Comparison of ENCODE assay signal across 8 cellular contexts in the genomic region with DNA sequence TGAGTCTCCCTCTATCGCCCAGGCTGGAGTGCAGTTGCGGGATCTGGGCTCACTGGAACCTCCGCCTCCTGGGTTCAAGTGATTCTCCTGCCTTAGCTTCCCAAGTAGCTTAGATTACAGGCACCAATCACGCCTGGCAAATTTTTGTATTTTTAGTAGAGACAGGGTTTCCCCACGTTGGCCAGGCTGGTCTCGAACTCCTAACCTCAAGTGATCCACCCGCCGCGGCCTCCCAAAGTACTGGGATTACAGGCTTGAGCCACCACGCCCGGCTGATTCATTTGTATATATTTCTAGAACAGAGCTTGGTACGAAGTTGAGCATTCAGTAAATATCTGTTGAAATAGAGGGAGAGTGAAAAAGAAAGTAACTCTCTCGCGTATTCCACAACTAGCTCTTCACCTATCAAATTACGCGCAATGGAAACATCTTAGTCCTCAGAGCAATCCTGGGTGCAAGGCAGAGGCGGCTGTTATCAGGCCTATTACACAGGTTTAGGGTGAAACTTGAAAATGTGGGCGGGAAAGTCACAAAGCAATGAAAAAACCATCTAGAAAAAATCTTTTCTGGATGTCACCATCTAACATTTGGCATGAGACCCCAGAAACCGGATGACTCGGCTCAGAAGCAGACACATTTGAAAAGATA. TPM values are rescaled to one million over a fixed set of nuclear protein-coding genes. Genes with fewer than 3 reads are reported as not detected.
DNase-seq lines count a peak whose midpoint lies in the region; ATAC-seq lines count a peak whose summit lies in the region.

No MANE protein-coding gene starts in this region.

- peak overlapping the region; percentile 89 for H3K4me2 ChIP-seq in skeletal muscle satellite cell (ENCODE audit: low read length)

- peak overlapping the region; percentile 97 for H3K9ac ChIP-seq in skeletal muscle satellite cell (ENCODE audit: low read depth, low read length)

- peak overlapping the region; percentile 72 for H3K4me3 ChIP-seq in skeletal muscle satellite cell (ENCODE audit: low read length)

- peak; percentile 3 for ATAC-seq in GM18858 (IDR thresholded peaks at IDR 0.05; ENCODE audit: unreplicated experiment)

- DNase-seq in NCI-H2227 (lab: John Stamatoyannopoulos, UW; ENCODE audit: unreplicated experiment) (peak; percentile 62), germinal center (ENCODE audit: low spot score) (peak; percentile 8), SKM-1 treated with dmso at 0.1 percent for 144 hours (lab: John Stamatoyannopoulos, UW; ENCODE audit: unreplicated experiment) (no peak), dedifferentiated amniotic fluid mesenchymal stem cell (ENCODE audit: extremely low spot score) (no peak), NCI-H128 (lab: John Stamatoyannopoulos, UW; ENCODE audit: unreplicated experiment) (no peak)
- DNase-seq in activated T-helper 1 cell treated with anti-CD3 and anti-CD28 coated beads, Interleukin-2, amount 50 U/mL, for 16 hours (ENCODE audit: low read depth in 1 of 2, low spot score in 1 of 2), result peak; percentile 7 to 44

- no peaks in the 10 kb centered on the region for H3K9me3 ChIP-seq in skeletal muscle satellite cell (replicated peaks; ENCODE audit: low read length)

- H3K4me1 ChIP-seq in skeletal muscle satellite cell (ENCODE audit: control insufficient read depth, insufficient read depth, low read length), result peaks cover 11% of the 10 kb centered on the region

- H3K27me3 ChIP-seq in skeletal muscle satellite cell (ENCODE audit: control insufficient read depth, insufficient read depth, low read length), result peaks cover 4% of the 10 kb centered on the region

- peaks cover 12% of the 10 kb centered on the region for H3K36me3 ChIP-seq in skeletal muscle satellite cell (ENCODE audit: insufficient read depth, low read length)

RNA-seq across cellular contexts. Expression of a gene that starts 0.7 kb away (rescaled TPM):
- total RNA-seq in skeletal muscle satellite cell (2012; rRNA removed), result 162 and 172 TPM in 2 replicates

RNA-seq across cellular contexts. Expression of a gene that starts 35.0 kb away (rescaled TPM):
- total RNA-seq in skeletal muscle satellite cell (2012; rRNA removed), result not detected in 2 replicates

RNA-seq across cellular contexts. Expression of a gene that starts 55.7 kb away (rescaled TPM):
- total RNA-seq in skeletal muscle satellite cell (2012; rRNA removed), result not detected in 2 replicates

Comparison
In these comparisons a context has a peak if more than half of its experiments do, and no peak if none do; other contexts are left out.
1. DNase-seq: peak in NCI-H2227 (single experiment), activated T-helper 1 cell treated with anti-CD3 and anti-CD28 coated beads, Interleukin-2, amount 50 U/mL, for 16 hours (2 of 2) and germinal center (single experiment); none in SKM-1 treated with dmso at 0.1 percent for 144 hours (single experiment), dedifferentiated amniotic fluid mesenchymal stem cell (single experiment) and NCI-H128 (single experiment).